Comparison of ENCODE assay signal across 8 cellular contexts in genomic region chr10:43605850-43606322, GRCh38. TPM values are rescaled to one million over a fixed set of nuclear protein-coding genes. Genes with fewer than 3 reads are reported as not detected.
DNase-seq lines count a peak whose midpoint lies in the region; ATAC-seq and TF ChIP-seq lines count a peak whose summit lies in the region.

No MANE protein-coding gene starts in this region.

- in situ Hi-C loops in mammary epithelial cell (cut with MboI; ENCODE audit: low sequenced_read_pairs in 2 of 2), result no loop called here

- no peak overlapping the region for H3K9ac ChIP-seq in mammary epithelial cell (ENCODE audit: insufficient read depth, low read length)

- peaks cover 22 to 23% of the 10 kb centered on the region in 2 donors for H3K4me1 Mint-ChIP-seq in natural killer cell

- 49% methylated on average over 8 of the region's 12 CpGs for WGBS in mammary epithelial cell (ENCODE audit: low coverage, missing lambda C conversion rate)

- no TSS peak for BruUV-seq in mammary epithelial cell (replicated peaks; lab: Mats Ljungman, UMichigan)

- no peaks in the 10 kb centered on the region for H4K20me1 ChIP-seq in mammary epithelial cell (ENCODE audit: insufficient read depth, low read length)

- peak overlapping the region; percentile 93 for H2AFZ ChIP-seq in mammary epithelial cell (ENCODE audit: low read depth, low read length)

- dilution Hi-C loops in mammary epithelial cell (cut with HindIII; ENCODE audit: low sequenced_read_pairs), result no loop called here

- intact Hi-C loops in mammary epithelial cell (cut with micrococcal nuclease) (no loop called here), natural killer cell (cut with micrococcal nuclease) (loop anchor here (1.0 kb wide), 2 partner anchors 32 to 42 kb away; partner anchors contain the start of genes ZNF239 and ZNF32)

- H3K27ac ChIP-seq in mammary epithelial cell (ENCODE audit: insufficient read depth, low read depth, low read length), result no peak overlapping the region

- H3K9me3 Mint-ChIP-seq in natural killer cell, result no peaks in the 10 kb centered on the region

- H3K79me2 ChIP-seq in mammary epithelial cell (ENCODE audit: insufficient read depth, low read length), result no peaks in the 10 kb centered on the region

- no peaks in the 10 kb centered on the region for H3K27me3 ChIP-seq in mammary epithelial cell (ENCODE audit: insufficient read depth, low read length)

- DNase-seq in mammary epithelial cell, result no peak
- no peak for DNase-seq in natural killer cell
- no peak for DNase-seq in D341Med (ENCODE audit: low spot score)
- no peak for DNase-seq in activated gamma-delta T cell (lab: John Stamatoyannopoulos, UW)
- no peak for DNase-seq in GM19238 (ENCODE audit: insufficient read length, low spot score)
- DNase-seq in glomerular visceral epithelial cell (ENCODE audit: extremely low spot score), result no peak

- H3K4me3 ChIP-seq in mammary epithelial cell (replicated peaks in 1 of 3; ENCODE audit: insufficient read depth in 1 of 3, low read depth in 2 of 3, low read length in 3 of 3), result peak overlapping the region; percentile 61 to 69 (median 63)

- no peaks in the 10 kb centered on the region for H3K36me3 Mint-ChIP-seq in natural killer cell

- peaks cover 7% of the 10 kb centered on the region for H3K4me1 ChIP-seq in mammary epithelial cell (ENCODE audit: insufficient read depth, low read length)

- H3K4me3 Mint-ChIP-seq in natural killer cell, result peak overlapping the region; percentile 78

- no peaks in the 10 kb centered on the region for H3K9me3 ChIP-seq in mammary epithelial cell (replicated peaks; ENCODE audit: insufficient read depth, low read length)

- ATAC-seq in GM18873 (IDR thresholded peaks at IDR 0.05; ENCODE audit: low FRiP score, unreplicated experiment), result peak; percentile 21
- peak; percentile 9 for ATAC-seq in HG03378 (IDR thresholded peaks at IDR 0.05; ENCODE audit: unreplicated experiment)
- ATAC-seq in natural killer cell, result no peak

- CTCF ChIA-PET in mammary epithelial cell (lab: Charles Lee; ENCODE audit: low non-redundant PET), result no interaction called here

- H3K4me2 ChIP-seq in mammary epithelial cell (ENCODE audit: insufficient read depth, low read depth, low read length), result peak overlapping the region; percentile 96

- H3K36me3 ChIP-seq in mammary epithelial cell (ENCODE audit: insufficient read depth, low read length), result peaks cover 5% of the 10 kb centered on the region

- H3K27me3 Mint-ChIP-seq in natural killer cell (ENCODE audit: low read depth in 2 of 2), result no peaks in the 10 kb centered on the region

- TF ChIP-seq CTCF in mammary epithelial cell (conservative IDR thresholded peaks at IDR 0.05 in 1 of 2, IDR thresholded peaks at IDR 0.05 in 1 of 2; ENCODE audit: extremely low read depth in 1 of 2, insufficient read depth in 1 of 2, low read depth in 1 of 2, low read length in 2 of 2) (no peak), natural killer cell (IDR thresholded peaks at IDR 0.05) (no peak)

- peak overlapping the region; percentile 70 to 82 for H3K27ac Mint-ChIP-seq in natural killer cell

RNA-seq across cellular contexts. Expression of gene ZNF485, which starts 0.4 kb away (rescaled TPM):
- 1 to 10 TPM; 5.0 to 6.5 TPM for total RNA-seq in mammary epithelial cell
- 3.2 TPM for polyA plus RNA-seq in mammary epithelial cell
- 1.5 TPM for polyA minus RNA-seq in mammary epithelial cell
- total RNA-seq in natural killer cell, result 1 to 10 TPM; 1.1 to 2.8 (median 1.4) TPM

RNA-seq across cellular contexts. Expression of gene ZNF239, which starts 31.5 kb away (rescaled TPM):
- total RNA-seq in mammary epithelial cell (1 to 10 TPM; 1.3 to 4.3 TPM), natural killer cell (1 to 10 TPM in 1 of 3 donors, under 1 TPM in 2; 0.85 to 1.4 (median 0.94) TPM)
- 1.3 TPM for polyA plus RNA-seq in mammary epithelial cell
- polyA minus RNA-seq in mammary epithelial cell, result 4.3 TPM

RNA-seq across cellular contexts. Expression of gene ZNF32, which starts 42.8 kb away (rescaled TPM):
- 10 to 100 TPM; 13.8 to 21.3 TPM for total RNA-seq in mammary epithelial cell
- polyA plus RNA-seq in mammary epithelial cell, result 14.9 TPM
- polyA minus RNA-seq in mammary epithelial cell, result 18.9 TPM
- total RNA-seq in natural killer cell, result 10 to 100 TPM; 19.1 to 28.9 (median 26.2) TPM

Comparison
In these comparisons a context has a peak if more than half of its experiments do, and no peak if none do; other contexts are left out.
1. ATAC-seq: peak in GM18873 (single experiment) and HG03378 (single experiment); none in natural killer cell (0 of 3).